In genomic region chr5:133968057-133968993, GRCh38 we compare ENCODE assay signal across 1 cellular context.
TF ChIP-seq lines count a peak whose summit lies in the region.

Gene C5orf15, minus strand, starts transcription at chr5:133968625. Its CDS starts 41 bp downstream, at chr5:133968584.

TF ChIP-seq in H1, 55 proteins besides CTCF, POLR2A, EP300 and RAD21 (continued from another document):
- TF ChIP-seq RFX5 (IDR thresholded peaks at IDR 0.05; ENCODE audit: borderline replicate concordance, low read depth, low read length): no peak
- TF ChIP-seq SP1 (IDR thresholded peaks at IDR 0.05; ENCODE audit: low read depth, low read length): no peak
- peak; percentile 26; the same call in 1 of the 2 replicates for TF ChIP-seq E2F6 (IDR thresholded peaks at IDR 0.05)
- TF ChIP-seq TAF7 (optimal IDR thresholded peaks at IDR 0.05; ENCODE audit: borderline replicate concordance, low read depth, low read length): peak; percentile 45
- peak; percentile 93 for TF ChIP-seq YY1 (IDR thresholded peaks at IDR 0.05; ENCODE audit: low read depth, low read length)
- TF ChIP-seq KDM4A (IDR thresholded peaks at IDR 0.05; ENCODE audit: low read depth, low read length, severe bottlenecking): peak; percentile 90
TF ChIP-seq in H1: peak in this region for 17.
